32 cellular contexts compared by ENCODE assay signal in genomic region chr2:43201016-43201415, GRCh38. TPM values are rescaled to one million over a fixed set of nuclear protein-coding genes. Genes with fewer than 3 reads are reported as not detected.
A peak's percentile ranks its signal among the peaks of the same experiment; 100 is the strongest.
DNase-seq lines count a peak whose midpoint lies in the region; ATAC-seq and TF ChIP-seq lines count a peak whose summit lies in the region.
"Had no signal": no experiment of that assay in that cellular context is flagged by ENCODE, and none has a peak within 500 bp of the region (broad histone marks: within the 10 kb centered on the region; RNA-seq: fewer than 3 reads in every experiment).

No MANE protein-coding gene starts in this region.

- POLR2A ChIA-PET in activated CD4-positive, alpha-beta T cell treated with anti-CD3 and anti-CD28 coated beads, Interleukin-2, amount 10 ng/mL, durations not matched to agents 7 days and 5 days (lab: Charles Lee): no interaction called here
- POLR2A ChIA-PET in RWPE1 (lab: Yijun Ruan, JAX; ENCODE audit: low non-redundant PET): no interaction called here

- H3K9me3 Mint-ChIP-seq in activated CD4-positive, alpha-beta T cell treated with anti-CD3 and anti-CD28 coated beads, Interleukin-2, amount 10 ng/mL, durations not matched to agents 7 days and 5 days: peaks cover 7% of the 10 kb centered on the region
- peaks cover 0 to 2% of the 10 kb centered on the region in 2 donors for H3K9me3 Mint-ChIP-seq in natural killer cell
- H3K9me3 Mint-ChIP-seq: activated T-cell treated with anti-CD3 and anti-CD28 coated beads, Interleukin-2, amount 50 U/mL, for 72 hours; stimulated activated naive CD8-positive, alpha-beta T cell treated with anti-CD3 and anti-CD28 coated beads, Interleukin-15, Interleukin-2, amounts not matched to agents 100 ng/mL and 50 ng/mL, for 24 hours; WTC11 had no signal

- no peak overlapping the region for H2AFZ ChIP-seq in osteoblast (ENCODE audit: low read length)

- no peak overlapping the region for H3K4me3 Mint-ChIP-seq in activated CD4-positive, alpha-beta T cell treated with anti-CD3 and anti-CD28 coated beads, Interleukin-2, amount 10 ng/mL, durations not matched to agents 7 days and 5 days
- H3K4me3 Mint-ChIP-seq in natural killer cell: no peak overlapping the region
- H3K4me3 Mint-ChIP-seq: activated T-cell treated with anti-CD3 and anti-CD28 coated beads, Interleukin-2, amount 50 U/mL, for 72 hours; stimulated activated naive CD8-positive, alpha-beta T cell treated with anti-CD3 and anti-CD28 coated beads, Interleukin-15, Interleukin-2, amounts not matched to agents 100 ng/mL and 50 ng/mL, for 24 hours; T-cell; WTC11 had no signal

- no peaks in the 10 kb centered on the region for H3K36me3 ChIP-seq in osteoblast (ENCODE audit: insufficient read depth, low read length)
- H3K36me3 ChIP-seq: esophagus squamous epithelium, heart left ventricle, pancreas, thoracic aorta, uterus had no signal

- H3K4me2 ChIP-seq in osteoblast (ENCODE audit: insufficient read depth, low read length): no peak overlapping the region

- H3K79me2 ChIP-seq in osteoblast (ENCODE audit: insufficient read depth, low read length): no peaks in the 10 kb centered on the region

- no peaks in the 10 kb centered on the region for H3K4me1 ChIP-seq in osteoblast (ENCODE audit: insufficient read depth, low read length)
- H3K4me1 ChIP-seq: uterus had no signal

- H3K27ac ChIP-seq in RWPE1 (peak overlapping the region; percentile 76), epithelial cell of prostate (peak overlapping the region; percentile 79), osteoblast (ENCODE audit: low read depth, low read length) (no peak overlapping the region)
- H3K27ac ChIP-seq: esophagus squamous epithelium, foreskin keratinocyte, heart left ventricle, skin epidermis, thoracic aorta, uterus had no signal

- peak overlapping the region; percentile 46 for H3K27ac Mint-ChIP-seq in activated CD4-positive, alpha-beta T cell treated with anti-CD3 and anti-CD28 coated beads, Interleukin-2, amount 10 ng/mL, durations not matched to agents 7 days and 5 days
- H3K27ac Mint-ChIP-seq in natural killer cell: no peak overlapping the region
- H3K27ac Mint-ChIP-seq: stimulated activated naive CD8-positive, alpha-beta T cell treated with anti-CD3 and anti-CD28 coated beads, Interleukin-15, Interleukin-2, amounts not matched to agents 100 ng/mL and 50 ng/mL, for 24 hours; WTC11 had no signal

- no peaks in the 10 kb centered on the region for H4K20me1 ChIP-seq in osteoblast (ENCODE audit: insufficient read depth, low read length)

- H3K4me1 Mint-ChIP-seq in activated CD4-positive, alpha-beta T cell treated with anti-CD3 and anti-CD28 coated beads, Interleukin-2, amount 10 ng/mL, durations not matched to agents 7 days and 5 days: peaks cover 35% of the 10 kb centered on the region
- peaks cover 20 to 21% of the 10 kb centered on the region in 2 donors for H3K4me1 Mint-ChIP-seq in natural killer cell

- H3K4me3 ChIP-seq in osteoblast (ENCODE audit: insufficient read depth, low read length): no peak overlapping the region
- H3K4me3 ChIP-seq: esophagus squamous epithelium, heart left ventricle, pancreas, skin epidermis, thoracic aorta, uterus had no signal

- no peak for DNase-seq in activated CD4-positive, alpha-beta T cell treated with anti-CD3 and anti-CD28 coated beads, Interleukin-2, amount 10 ng/mL, durations not matched to agents 7 days and 5 days
- DNase-seq in activated CD4-positive, alpha-beta T cell treated with anti-CD3 and anti-CD28 coated beads for 4 hours: no peak
- DNase-seq in RWPE1 (ENCODE audit: low spot score) (no peak), epithelial cell of prostate (ENCODE audit: low read depth, low spot score) (no peak), osteoblast (ENCODE audit: insufficient read length, low spot score, missing footprints) (peak; percentile 65), DMS79 (lab: John Stamatoyannopoulos, UW) (no peak), SHP77 treated with DMSO at 0.1 percent for 48 hours (lab: John Stamatoyannopoulos, UW) (no peak), natural killer cell (no peak)
- DNase-seq: 8988T; activated CD4-positive, alpha-beta T cell treated with anti-CD3 and anti-CD28 coated beads, Interleukin-2, amount 50 U/mL, for 1 hour; activated naive CD4-positive, alpha-beta T cell; activated T-cell treated with anti-CD3 and anti-CD28 coated beads, Interleukin-2, amount 50 U/mL, for 72 hours; central memory CD4-positive, alpha-beta T cell; DMS 273 treated with DMSO at 0.1 percent for 48 hours; esophagus squamous epithelium; foreskin keratinocyte; heart left ventricle; kidney; left ventricle myocardium superior; NCI-H1105; NCI-H187 treated with DMSO at 0.1 percent for 48 hours; NCI-H2171 treated with DMSO at 0.1 percent for 48 hours; NCI-H510A; retina; RPMI8226; T-cell; uterus had no signal

- TF ChIP-seq CTCF in RWPE1 (conservative IDR thresholded peaks at IDR 0.05; ENCODE audit: low read depth) (no peak), osteoblast (IDR thresholded peaks at IDR 0.05; ENCODE audit: extremely low read depth, low read depth, low read length) (no peak), natural killer cell (IDR thresholded peaks at IDR 0.05) (no peak)

- H3K27me3 Mint-ChIP-seq in activated CD4-positive, alpha-beta T cell treated with anti-CD3 and anti-CD28 coated beads, Interleukin-2, amount 10 ng/mL, durations not matched to agents 7 days and 5 days: no peaks in the 10 kb centered on the region
- no peaks in the 10 kb centered on the region for H3K27me3 Mint-ChIP-seq in natural killer cell (ENCODE audit: low read depth in 2 of 2)
- H3K27me3 Mint-ChIP-seq: stimulated activated naive CD8-positive, alpha-beta T cell treated with anti-CD3 and anti-CD28 coated beads, Interleukin-15, Interleukin-2, amounts not matched to agents 100 ng/mL and 50 ng/mL, for 24 hours; T-cell had no signal

- intact Hi-C loops in natural killer cell (cut with micrococcal nuclease): no loop called here

- peaks cover 10% of the 10 kb centered on the region for H3K36me3 Mint-ChIP-seq in activated CD4-positive, alpha-beta T cell treated with anti-CD3 and anti-CD28 coated beads, Interleukin-2, amount 10 ng/mL, durations not matched to agents 7 days and 5 days (ENCODE audit: low read depth)
- no peaks in the 10 kb centered on the region for H3K36me3 Mint-ChIP-seq in natural killer cell
- H3K36me3 Mint-ChIP-seq: T-cell, WTC11 had no signal

- ATAC-seq in natural killer cell: no peak
- ATAC-seq: activated T-cell treated with anti-CD3 and anti-CD28 coated beads, Interleukin-2, amount 50 U/mL, for 72 hours; foreskin keratinocyte; heart left ventricle; left ventricle myocardium superior; T-cell; WTC11 had no signal

- CTCF ChIA-PET in activated CD4-positive, alpha-beta T cell treated with anti-CD3 and anti-CD28 coated beads, Interleukin-2, amount 10 ng/mL, durations not matched to agents 7 days and 5 days (lab: Charles Lee): interaction anchor here (1.1 to 4.3 kb wide), 4 partner anchors 12 to 24 kb away, joined by 3 to 17 read pairs (median 4); no protein-coding TSS in a partner anchor
- CTCF ChIA-PET in RWPE1 (lab: Yijun Ruan, JAX): no interaction called here

- no peaks in the 10 kb centered on the region for H3K27me3 ChIP-seq in osteoblast (ENCODE audit: insufficient read depth, low read length)
- H3K27me3 ChIP-seq: esophagus squamous epithelium, foreskin keratinocyte, heart left ventricle, pancreas, uterus had no signal

- H3K9me3 ChIP-seq in osteoblast (ENCODE audit: low read depth, low read length): no peaks in the 10 kb centered on the region
- H3K9me3 ChIP-seq: esophagus squamous epithelium, heart left ventricle, pancreas, thoracic aorta, uterus had no signal

RNA-seq across cellular contexts. Expression of gene ZFP36L2, which starts 25.4 kb away (rescaled TPM):
- 100 to 1,000 TPM; 210 to 228 TPM for total RNA-seq in activated CD4-positive, alpha-beta T cell treated with anti-CD3 and anti-CD28 coated beads, Interleukin-2, amount 10 ng/mL, durations not matched to agents 7 days and 5 days
- total RNA-seq in osteoblast (14.7 and 15.6 TPM in 2 replicates), natural killer cell (100 to 1,000 TPM; 376 to 428 (median 418) TPM)

Comparison
In these comparisons a context has a peak if more than half of its experiments do, and no peak if none do; other contexts are left out.
1. RNA of gene ZFP36L2, which starts 25.4 kb away (total RNA-seq): 376 to 428 TPM in natural killer cell and 210 to 228 TPM in activated CD4-positive, alpha-beta T cell treated with anti-CD3 and anti-CD28 coated beads, Interleukin-2, amount 10 ng/mL, durations not matched to agents 7 days and 5 days; 14.7 to 15.6 TPM in osteoblast; every median in the first group is over 10 times any median in the second.